In the genomic region with DNA sequence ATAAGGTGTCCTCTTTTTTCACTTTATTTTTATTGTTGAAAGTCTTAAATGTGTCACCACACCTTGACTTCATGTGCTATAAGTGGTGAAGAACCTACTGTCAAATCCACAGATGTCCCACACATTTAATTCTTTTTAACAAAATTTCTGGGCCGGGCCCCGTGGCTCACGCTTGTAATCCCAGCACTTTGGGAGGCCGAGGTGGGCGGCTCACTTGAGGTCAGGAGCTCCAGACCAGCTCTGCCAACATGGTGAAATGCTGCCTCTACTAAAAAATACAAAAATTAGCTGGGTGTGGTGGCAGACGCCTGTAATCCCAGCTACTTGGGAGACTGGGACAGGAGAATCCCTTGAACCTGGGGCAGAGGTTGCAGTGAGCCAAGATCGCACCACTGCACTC, we compare ENCODE assay signal across 1 cellular context.
TF ChIP-seq lines count a peak whose summit lies in the region.

No MANE protein-coding gene starts in this region.

TF ChIP-seq in GM23338, 12 proteins besides CTCF, POLR2A, EP300 and RAD21:
- TF ChIP-seq, protein P1, sequence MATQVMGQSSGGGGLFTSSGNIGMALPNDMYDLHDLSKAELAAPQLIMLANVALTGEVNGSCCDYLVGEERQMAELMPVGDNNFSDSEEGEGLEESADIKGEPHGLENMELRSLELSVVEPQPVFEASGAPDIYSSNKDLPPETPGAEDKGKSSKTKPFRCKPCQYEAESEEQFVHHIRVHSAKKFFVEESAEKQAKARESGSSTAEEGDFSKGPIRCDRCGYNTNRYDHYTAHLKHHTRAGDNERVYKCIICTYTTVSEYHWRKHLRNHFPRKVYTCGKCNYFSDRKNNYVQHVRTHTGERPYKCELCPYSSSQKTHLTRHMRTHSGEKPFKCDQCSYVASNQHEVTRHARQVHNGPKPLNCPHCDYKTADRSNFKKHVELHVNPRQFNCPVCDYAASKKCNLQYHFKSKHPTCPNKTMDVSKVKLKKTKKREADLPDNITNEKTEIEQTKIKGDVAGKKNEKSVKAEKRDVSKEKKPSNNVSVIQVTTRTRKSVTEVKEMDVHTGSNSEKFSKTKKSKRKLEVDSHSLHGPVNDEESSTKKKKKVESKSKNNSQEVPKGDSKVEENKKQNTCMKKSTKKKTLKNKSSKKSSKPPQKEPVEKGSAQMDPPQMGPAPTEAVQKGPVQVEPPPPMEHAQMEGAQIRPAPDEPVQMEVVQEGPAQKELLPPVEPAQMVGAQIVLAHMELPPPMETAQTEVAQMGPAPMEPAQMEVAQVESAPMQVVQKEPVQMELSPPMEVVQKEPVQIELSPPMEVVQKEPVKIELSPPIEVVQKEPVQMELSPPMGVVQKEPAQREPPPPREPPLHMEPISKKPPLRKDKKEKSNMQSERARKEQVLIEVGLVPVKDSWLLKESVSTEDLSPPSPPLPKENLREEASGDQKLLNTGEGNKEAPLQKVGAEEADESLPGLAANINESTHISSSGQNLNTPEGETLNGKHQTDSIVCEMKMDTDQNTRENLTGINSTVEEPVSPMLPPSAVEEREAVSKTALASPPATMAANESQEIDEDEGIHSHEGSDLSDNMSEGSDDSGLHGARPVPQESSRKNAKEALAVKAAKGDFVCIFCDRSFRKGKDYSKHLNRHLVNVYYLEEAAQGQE (IDR thresholded peaks at IDR 0.05; ENCODE audit: unreplicated experiment): no peak
- no peak for TF ChIP-seq ZNF331 (CRISPR knock-in tag; IDR thresholded peaks at IDR 0.05; ENCODE audit: low read depth)
- TF ChIP-seq, protein P2, sequence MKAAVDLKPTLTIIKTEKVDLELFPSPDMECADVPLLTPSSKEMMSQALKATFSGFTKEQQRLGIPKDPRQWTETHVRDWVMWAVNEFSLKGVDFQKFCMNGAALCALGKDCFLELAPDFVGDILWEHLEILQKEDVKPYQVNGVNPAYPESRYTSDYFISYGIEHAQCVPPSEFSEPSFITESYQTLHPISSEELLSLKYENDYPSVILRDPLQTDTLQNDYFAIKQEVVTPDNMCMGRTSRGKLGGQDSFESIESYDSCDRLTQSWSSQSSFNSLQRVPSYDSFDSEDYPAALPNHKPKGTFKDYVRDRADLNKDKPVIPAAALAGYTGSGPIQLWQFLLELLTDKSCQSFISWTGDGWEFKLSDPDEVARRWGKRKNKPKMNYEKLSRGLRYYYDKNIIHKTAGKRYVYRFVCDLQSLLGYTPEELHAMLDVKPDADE (IDR thresholded peaks at IDR 0.05): no peak
- TF ChIP-seq JUNB (IDR thresholded peaks at IDR 0.05; ENCODE audit: unreplicated experiment): no peak
- TF ChIP-seq, protein P3, sequence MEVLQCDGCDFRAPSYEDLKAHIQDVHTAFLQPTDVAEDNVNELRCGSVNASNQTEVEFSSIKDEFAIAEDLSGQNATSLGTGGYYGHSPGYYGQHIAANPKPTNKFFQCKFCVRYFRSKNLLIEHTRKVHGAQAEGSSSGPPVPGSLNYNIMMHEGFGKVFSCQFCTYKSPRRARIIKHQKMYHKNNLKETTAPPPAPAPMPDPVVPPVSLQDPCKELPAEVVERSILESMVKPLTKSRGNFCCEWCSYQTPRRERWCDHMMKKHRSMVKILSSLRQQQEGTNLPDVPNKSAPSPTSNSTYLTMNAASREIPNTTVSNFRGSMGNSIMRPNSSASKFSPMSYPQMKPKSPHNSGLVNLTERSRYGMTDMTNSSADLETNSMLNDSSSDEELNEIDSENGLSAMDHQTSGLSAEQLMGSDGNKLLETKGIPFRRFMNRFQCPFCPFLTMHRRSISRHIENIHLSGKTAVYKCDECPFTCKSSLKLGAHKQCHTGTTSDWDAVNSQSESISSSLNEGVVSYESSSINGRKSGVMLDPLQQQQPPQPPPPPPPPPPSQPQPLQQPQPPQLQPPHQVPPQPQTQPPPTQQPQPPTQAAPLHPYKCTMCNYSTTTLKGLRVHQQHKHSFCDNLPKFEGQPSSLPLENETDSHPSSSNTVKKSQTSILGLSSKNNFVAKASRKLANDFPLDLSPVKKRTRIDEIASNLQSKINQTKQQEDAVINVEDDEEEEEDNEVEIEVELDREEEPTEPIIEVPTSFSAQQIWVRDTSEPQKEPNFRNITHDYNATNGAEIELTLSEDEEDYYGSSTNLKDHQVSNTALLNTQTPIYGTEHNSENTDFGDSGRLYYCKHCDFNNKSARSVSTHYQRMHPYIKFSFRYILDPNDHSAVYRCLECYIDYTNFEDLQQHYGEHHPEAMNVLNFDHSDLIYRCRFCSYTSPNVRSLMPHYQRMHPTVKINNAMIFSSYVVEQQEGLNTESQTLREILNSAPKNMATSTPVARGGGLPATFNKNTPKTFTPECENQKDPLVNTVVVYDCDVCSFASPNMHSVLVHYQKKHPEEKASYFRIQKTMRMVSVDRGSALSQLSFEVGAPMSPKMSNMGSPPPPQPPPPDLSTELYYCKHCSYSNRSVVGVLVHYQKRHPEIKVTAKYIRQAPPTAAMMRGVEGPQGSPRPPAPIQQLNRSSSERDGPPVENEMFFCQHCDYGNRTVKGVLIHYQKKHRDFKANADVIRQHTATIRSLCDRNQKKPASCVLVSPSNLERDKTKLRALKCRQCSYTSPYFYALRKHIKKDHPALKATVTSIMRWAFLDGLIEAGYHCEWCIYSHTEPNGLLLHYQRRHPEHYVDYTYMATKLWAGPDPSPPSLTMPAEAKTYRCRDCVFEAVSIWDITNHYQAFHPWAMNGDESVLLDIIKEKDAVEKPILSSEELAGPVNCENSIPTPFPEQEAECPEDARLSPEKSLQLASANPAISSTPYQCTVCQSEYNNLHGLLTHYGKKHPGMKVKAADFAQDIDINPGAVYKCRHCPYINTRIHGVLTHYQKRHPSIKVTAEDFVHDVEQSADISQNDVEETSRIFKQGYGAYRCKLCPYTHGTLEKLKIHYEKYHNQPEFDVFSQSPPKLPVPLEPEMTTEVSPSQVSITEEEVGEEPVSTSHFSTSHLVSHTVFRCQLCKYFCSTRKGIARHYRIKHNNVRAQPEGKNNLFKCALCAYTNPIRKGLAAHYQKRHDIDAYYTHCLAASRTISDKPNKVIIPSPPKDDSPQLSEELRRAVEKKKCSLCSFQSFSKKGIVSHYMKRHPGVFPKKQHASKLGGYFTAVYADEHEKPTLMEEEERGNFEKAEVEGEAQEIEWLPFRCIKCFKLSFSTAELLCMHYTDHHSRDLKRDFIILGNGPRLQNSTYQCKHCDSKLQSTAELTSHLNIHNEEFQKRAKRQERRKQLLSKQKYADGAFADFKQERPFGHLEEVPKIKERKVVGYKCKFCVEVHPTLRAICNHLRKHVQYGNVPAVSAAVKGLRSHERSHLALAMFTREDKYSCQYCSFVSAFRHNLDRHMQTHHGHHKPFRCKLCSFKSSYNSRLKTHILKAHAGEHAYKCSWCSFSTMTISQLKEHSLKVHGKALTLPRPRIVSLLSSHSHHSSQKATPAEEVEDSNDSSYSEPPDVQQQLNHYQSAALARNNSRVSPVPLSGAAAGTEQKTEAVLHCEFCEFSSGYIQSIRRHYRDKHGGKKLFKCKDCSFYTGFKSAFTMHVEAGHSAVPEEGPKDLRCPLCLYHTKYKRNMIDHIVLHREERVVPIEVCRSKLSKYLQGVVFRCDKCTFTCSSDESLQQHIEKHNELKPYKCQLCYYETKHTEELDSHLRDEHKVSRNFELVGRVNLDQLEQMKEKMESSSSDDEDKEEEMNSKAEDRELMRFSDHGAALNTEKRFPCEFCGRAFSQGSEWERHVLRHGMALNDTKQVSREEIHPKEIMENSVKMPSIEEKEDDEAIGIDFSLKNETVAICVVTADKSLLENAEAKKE (CRISPR knock-in tag; IDR thresholded peaks at IDR 0.05): no peak
- TF ChIP-seq CREB1 (CRISPR knock-in tag; IDR thresholded peaks at IDR 0.05; ENCODE audit: low read depth): no peak
- no peak for TF ChIP-seq EZH2phosphoT487 (IDR thresholded peaks at IDR 0.05; ENCODE audit: unreplicated experiment)
- TF ChIP-seq STAT1 (IDR thresholded peaks at IDR 0.05; ENCODE audit: unreplicated experiment): no peak
- TF ChIP-seq NANOG (IDR thresholded peaks at IDR 0.05; ENCODE audit: borderline replicate concordance): no peak
- TF ChIP-seq ZNF114 (CRISPR knock-in tag; IDR thresholded peaks at IDR 0.05): no peak
- TF ChIP-seq EZH2 (IDR thresholded peaks at IDR 0.05; ENCODE audit: low read depth, unreplicated experiment): no peak
- TF ChIP-seq POLR2AphosphoS5 (IDR thresholded peaks at IDR 0.05; ENCODE audit: low read depth): no peak
